21 cellular contexts compared by ENCODE assay signal in genomic region chr3:55860040-55860439, GRCh38.
A peak's percentile ranks its signal among the peaks of the same experiment; 100 is the strongest.
DNase-seq lines count a peak whose midpoint lies in the region; ATAC-seq and TF ChIP-seq lines count a peak whose summit lies in the region.
"Had no signal": no experiment of that assay in that cellular context is flagged by ENCODE, and none has a peak within 500 bp of the region (broad histone marks: within the 10 kb centered on the region; RNA-seq: fewer than 3 reads in every experiment).

No MANE protein-coding gene starts in this region.

- POLR2A ChIA-PET in HEK293T (lab: Yijun Ruan, JAX): no interaction called here

- H3K36me3 ChIP-seq in hepatocyte (replicated peaks; ENCODE audit: insufficient read depth, low read depth): no peaks in the 10 kb centered on the region
- H3K36me3 ChIP-seq: BLaER1 treated with 17β-estradiol and CSF1 and Interleukin-3, amounts not matched to agents 10 nM and 100 nM; neutrophil; spleen had no signal

- H3K79me2 ChIP-seq in hepatocyte: no peaks in the 10 kb centered on the region

- CTCF ChIA-PET in HEK293T (lab: Yijun Ruan, JAX): no interaction called here

- no peak overlapping the region for H3K4me2 ChIP-seq in hepatocyte
- H3K4me2 ChIP-seq: BLaER1 treated with 17β-estradiol and CSF1 and Interleukin-3, amounts not matched to agents 10 nM and 100 nM had no signal

- H3K27ac ChIP-seq in hepatocyte: peak overlapping the region; percentile 88
- H3K27ac ChIP-seq: BLaER1 treated with 17β-estradiol and CSF1 and Interleukin-3, amounts not matched to agents 10 nM and 100 nM; neutrophil; spleen had no signal

- no peak for TF ChIP-seq CTCF in hepatocyte (IDR thresholded peaks at IDR 0.05; ENCODE audit: poor library complexity)

- no peak for ATAC-seq in HG02798 (IDR thresholded peaks at IDR 0.05; ENCODE audit: poor library complexity, unreplicated experiment)
- no peak for ATAC-seq in GM18498 (IDR thresholded peaks at IDR 0.05; ENCODE audit: unreplicated experiment)
- no peak for ATAC-seq in HG03095 (IDR thresholded peaks at IDR 0.05; ENCODE audit: unreplicated experiment)
- ATAC-seq: esophagus mucosa, HCT116, left colon had no signal

- peaks cover 20% of the 10 kb centered on the region for H3K4me1 ChIP-seq in hepatocyte (ENCODE audit: insufficient read depth)
- H3K4me1 ChIP-seq: BLaER1 treated with 17β-estradiol and CSF1 and Interleukin-3, amounts not matched to agents 10 nM and 100 nM; spleen had no signal

- no peak overlapping the region for H3K4me3 ChIP-seq in hepatocyte
- H3K4me3 ChIP-seq: BLaER1 treated with 17β-estradiol and CSF1 and Interleukin-3, amounts not matched to agents 10 nM and 100 nM; spleen had no signal

- no peaks in the 10 kb centered on the region for H3K27me3 ChIP-seq in hepatocyte
- H3K27me3 ChIP-seq: BLaER1 treated with 17β-estradiol and CSF1 and Interleukin-3, amounts not matched to agents 10 nM and 100 nM; neutrophil; spleen had no signal

- DNase-seq in NCI-H345 (lab: John Stamatoyannopoulos, UW) (peak; percentile 21), NCI-H345 treated with DMSO at 0.1 percent for 48 hours (lab: John Stamatoyannopoulos, UW; ENCODE audit: unreplicated experiment) (no peak), NCI-H748 (lab: John Stamatoyannopoulos, UW; ENCODE audit: unreplicated experiment) (peak; percentile 85), hepatocyte (ENCODE audit: low spot score) (peak; percentile 27), HEK293T (ENCODE audit: extremely low spot score) (no peak)
- DNase-seq: activated CD4-positive, alpha-beta T cell treated with anti-CD3 and anti-CD28 coated beads, Interleukin-2, amount 50 U/mL, for 1 hour; activated CD8-positive, alpha-beta memory T cell treated with anti-CD3 and anti-CD28 coated beads, Interleukin-2, amount 50 U/mL, for 48 hours; KG1; left colon; NCI-H146; NCI-H526; OCI-M1; SHP77; spleen had no signal

- 52% methylated on average over 7 of the region's 7 CpGs for WGBS in hepatocyte (ENCODE audit: low lambda C conversion rate, missing lambda C conversion rate)

- H2AFZ ChIP-seq in hepatocyte: no peak overlapping the region

- no peaks in the 10 kb centered on the region for H3K9me2 ChIP-seq in hepatocyte (replicated peaks; ENCODE audit: insufficient read depth)

- H3K9me3 ChIP-seq in hepatocyte (ENCODE audit: low read depth): no peaks in the 10 kb centered on the region
- H3K9me3 ChIP-seq: BLaER1 treated with 17β-estradiol and CSF1 and Interleukin-3, amounts not matched to agents 10 nM and 100 nM; neutrophil; spleen had no signal

- no peaks in the 10 kb centered on the region for H4K20me1 ChIP-seq in hepatocyte (ENCODE audit: insufficient read depth, poor library complexity, severe bottlenecking)
- H4K20me1 ChIP-seq: BLaER1 treated with 17β-estradiol and CSF1 and Interleukin-3, amounts not matched to agents 10 nM and 100 nM had no signal

TF ChIP-seq in HEK293T, 16 proteins besides CTCF, POLR2A, EP300 and RAD21:
- TF ChIP-seq FOXM1 (IDR thresholded peaks at IDR 0.05; ENCODE audit: borderline replicate concordance) (no peak), ELF4 (IDR thresholded peaks at IDR 0.05) (no peak), HDGF (IDR thresholded peaks at IDR 0.05; ENCODE audit: borderline replicate concordance) (no peak), NFRKB (IDR thresholded peaks at IDR 0.05) (no peak), LEF1 (IDR thresholded peaks at IDR 0.05; ENCODE audit: borderline replicate concordance) (no peak), FOXA1 (IDR thresholded peaks at IDR 0.05) (no peak), TARDBP (IDR thresholded peaks at IDR 0.05) (no peak), ZNF384 (IDR thresholded peaks at IDR 0.05) (no peak), CTBP1 (IDR thresholded peaks at IDR 0.05; ENCODE audit: borderline replicate concordance) (no peak), L3MBTL2 (conservative IDR thresholded peaks at IDR 0.05) (no peak), ARNT (IDR thresholded peaks at IDR 0.05) (no peak), SP1 (IDR thresholded peaks at IDR 0.05) (no peak), SUZ12 (IDR thresholded peaks at IDR 0.05) (no peak)

Comparison
In these comparisons a context has a peak if more than half of its experiments do, and no peak if none do; other contexts are left out.
1. DNase-seq: peak in NCI-H345 (single experiment), NCI-H748 (single experiment) and hepatocyte (single experiment); none in NCI-H345 treated with DMSO at 0.1 percent for 48 hours (single experiment) and HEK293T (single experiment).